ENCODE assay signal across 1 cellular context in genomic region chr3:77053769-77054168, GRCh38.
TF ChIP-seq lines count a peak whose summit lies in the region.

No MANE protein-coding gene starts in this region.

TF ChIP-seq in GM23338, 12 proteins besides CTCF, POLR2A, EP300 and RAD21 (continued from another document):
- TF ChIP-seq ZNF462 (CRISPR knock-in tag; IDR thresholded peaks at IDR 0.05), result no peak
- TF ChIP-seq NANOG (IDR thresholded peaks at IDR 0.05; ENCODE audit: borderline replicate concordance), result no peak
- TF ChIP-seq JUNB (IDR thresholded peaks at IDR 0.05; ENCODE audit: unreplicated experiment), result no peak
- TF ChIP-seq STAT1 (IDR thresholded peaks at IDR 0.05; ENCODE audit: unreplicated experiment), result no peak
- no peak for TF ChIP-seq ZNF114 (CRISPR knock-in tag; IDR thresholded peaks at IDR 0.05)
- TF ChIP-seq EZH2 (IDR thresholded peaks at IDR 0.05; ENCODE audit: low read depth, unreplicated experiment), result no peak
- no peak for TF ChIP-seq REST (IDR thresholded peaks at IDR 0.05; ENCODE audit: unreplicated experiment)
- no peak for TF ChIP-seq ETS1 (IDR thresholded peaks at IDR 0.05)
- no peak for TF ChIP-seq CREB1 (CRISPR knock-in tag; IDR thresholded peaks at IDR 0.05; ENCODE audit: low read depth)
TF ChIP-seq in GM23338: peak in this region for 0.
